In the genomic region with DNA sequence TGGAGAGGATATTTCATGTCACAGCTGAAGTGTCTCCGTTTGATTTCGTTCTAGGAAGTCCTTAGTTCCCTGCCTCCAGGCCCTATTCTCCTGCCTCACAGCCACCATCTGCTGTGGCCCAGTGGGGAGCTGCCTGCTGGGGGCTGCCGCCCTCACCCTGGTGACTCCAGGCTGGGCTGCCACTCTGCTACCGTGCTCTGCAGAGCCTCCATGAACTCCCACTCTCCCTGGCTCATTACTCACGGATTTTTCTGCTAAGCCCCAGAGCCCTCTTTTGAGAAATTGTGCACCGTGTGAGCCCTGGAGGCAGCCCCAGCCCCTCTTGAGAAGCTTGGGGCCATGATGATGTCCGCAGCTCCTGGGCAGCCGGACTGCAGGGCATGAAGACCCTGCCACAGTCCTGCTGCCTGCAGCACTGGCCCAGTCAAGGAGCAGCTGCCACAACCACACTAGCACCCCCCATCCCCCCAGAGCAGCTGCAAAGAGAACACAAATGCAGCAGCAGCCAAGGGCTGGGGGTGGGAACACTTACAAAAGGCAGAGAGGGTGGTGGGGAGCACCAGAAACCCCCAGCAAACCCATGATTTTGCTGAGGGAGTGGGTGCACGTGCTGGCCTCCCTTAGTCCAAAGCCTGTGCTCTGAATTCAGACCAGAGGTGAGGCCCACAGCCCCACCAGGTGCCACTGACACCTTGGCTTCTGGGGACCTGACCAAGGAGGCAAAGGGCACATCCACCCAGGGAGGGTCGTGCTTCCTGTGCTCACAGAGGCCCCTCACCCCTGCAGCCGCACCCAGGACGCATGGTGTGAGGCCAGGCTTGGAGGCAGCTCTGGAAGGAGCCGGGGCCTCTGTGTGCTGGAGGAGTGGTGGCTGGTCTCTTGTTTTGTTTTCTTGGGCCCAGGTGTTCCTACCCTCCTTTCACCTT, we compare ENCODE assay signal across 22 cellular contexts.
A peak's percentile ranks its signal among the peaks of the same experiment; 100 is the strongest.
DNase-seq lines count a peak whose midpoint lies in the region; ATAC-seq and TF ChIP-seq lines count a peak whose summit lies in the region.
"Had no signal": no experiment of that assay in that cellular context is flagged by ENCODE, and none has a peak within 500 bp of the region (broad histone marks: within the 10 kb centered on the region; RNA-seq: fewer than 3 reads in every experiment).

No MANE protein-coding gene starts in this region.

- no peaks in the 10 kb centered on the region for H3K9me3 Mint-ChIP-seq in neural crest cell
- H3K9me3 Mint-ChIP-seq: activated B cell treated with CpG ODN at 0.5 μM for 24 hours; CD4-positive, CD25-positive, alpha-beta regulatory T cell had no signal

- H3K27me3 ChIP-seq in hepatocyte: no peaks in the 10 kb centered on the region
- H3K27me3 ChIP-seq: right atrium auricular region had no signal

- no peaks in the 10 kb centered on the region for H3K4me1 ChIP-seq in HEK293 (ENCODE audit: control insufficient read depth, insufficient read depth, low read length)
- H3K4me1 ChIP-seq in hepatocyte (ENCODE audit: insufficient read depth): no peaks in the 10 kb centered on the region
- H3K4me1 ChIP-seq: heart left ventricle, right atrium auricular region had no signal

- no peaks in the 10 kb centered on the region for H3K79me2 ChIP-seq in hepatocyte

- H3K36me3 Mint-ChIP-seq in neural crest cell (ENCODE audit: low read depth): no peaks in the 10 kb centered on the region
- H3K36me3 Mint-ChIP-seq: CD4-positive, CD25-positive, alpha-beta regulatory T cell; naive B cell had no signal

- peak overlapping the region; percentile 35 for H3K27ac Mint-ChIP-seq in neural crest cell (ENCODE audit: unreplicated experiment)
- H3K27ac Mint-ChIP-seq: activated B cell treated with CpG ODN at 0.5 μM for 24 hours, naive B cell had no signal

- no peaks in the 10 kb centered on the region for H3K27me3 Mint-ChIP-seq in neural crest cell (ENCODE audit: low read depth)

- DNase-seq in DMS 273 (lab: John Stamatoyannopoulos, UW; ENCODE audit: unreplicated experiment) (peak; percentile 79), NCI-H69 (lab: John Stamatoyannopoulos, UW) (peak; percentile 48), neural crest cell (ENCODE audit: low read depth, low spot score) (no peak), hepatocyte (ENCODE audit: low spot score) (no peak)
- no peak for DNase-seq in stimulated activated CD8-positive, alpha-beta memory T cell treated with anti-CD3 and anti-CD28 coated beads, Interleukin-4, amount 100 ng/mL, for 48 hours
- DNase-seq: activated B cell treated with CpG ODN at 0.5 μM for 24 hours; activated CD4-positive, alpha-beta T cell treated with anti-CD3 and anti-CD28 coated beads, Interleukin-2, amount 50 U/mL, for 48 hours; activated effector memory CD4-positive, alpha-beta T cell treated with Interleukin-2 at 50 U/mL for 16 hours; CD4-positive, CD25-positive, alpha-beta regulatory T cell; GDM1; GOT3; heart left ventricle; left colon; naive B cell; NCI-H446; OCI-M1; stimulated activated CD4-positive, alpha-beta T cell treated with anti-CD3 and anti-CD28 coated beads, Interleukin-12 subunit alpha, Interleukin-12 subunit beta, amount 100 ng/mL, for 4 hours; stimulated activated CD4-positive, alpha-beta T cell treated with anti-CD3 and anti-CD28 coated beads, Interleukin-4, amount 100 ng/mL, for 4 hours; stimulated activated naive CD4-positive, alpha-beta T cell treated with Interleukin-2 at 50 U/mL for 16 hours had no signal

- H3K9me3 ChIP-seq in HEK293 (ENCODE audit: control insufficient read depth, insufficient read depth, low read depth, low read length): no peaks in the 10 kb centered on the region
- no peaks in the 10 kb centered on the region for H3K9me3 ChIP-seq in hepatocyte (ENCODE audit: low read depth)
- H3K9me3 ChIP-seq: heart left ventricle, right atrium auricular region had no signal

- H3K4me3 Mint-ChIP-seq in neural crest cell: no peak overlapping the region
- H3K4me3 Mint-ChIP-seq: activated B cell treated with CpG ODN at 0.5 μM for 24 hours; CD4-positive, CD25-positive, alpha-beta regulatory T cell; naive B cell had no signal

- WGBS in hepatocyte (ENCODE audit: low lambda C conversion rate, missing lambda C conversion rate): 84% methylated on average over 13 of the region's 13 CpGs

- peaks cover 26% of the 10 kb centered on the region for H3K4me1 Mint-ChIP-seq in neural crest cell
- H3K4me1 Mint-ChIP-seq: activated B cell treated with CpG ODN at 0.5 μM for 24 hours; CD4-positive, CD25-positive, alpha-beta regulatory T cell; naive B cell had no signal

- no peak for ATAC-seq in HG03342 (IDR thresholded peaks at IDR 0.05; ENCODE audit: unreplicated experiment)
- ATAC-seq: left colon had no signal

- H3K4me3 ChIP-seq in HEK293 (ENCODE audit: low read depth, low read length) (no peak overlapping the region), hepatocyte (no peak overlapping the region)
- H3K4me3 ChIP-seq: heart left ventricle, right atrium auricular region had no signal

- no peak overlapping the region for H3K4me2 ChIP-seq in hepatocyte

- no peaks in the 10 kb centered on the region for H3K9me2 ChIP-seq in hepatocyte (replicated peaks; ENCODE audit: insufficient read depth)

- no peaks in the 10 kb centered on the region for H4K20me1 ChIP-seq in hepatocyte (ENCODE audit: insufficient read depth, poor library complexity, severe bottlenecking)

- POLR2A ChIA-PET in HEK293 (lab: Yijun Ruan, JAX): no interaction called here

- H3K36me3 ChIP-seq in HEK293 (ENCODE audit: control insufficient read depth in 2 of 2, insufficient read depth in 1 of 2, low read length in 2 of 2) (no peaks in the 10 kb centered on the region), hepatocyte (replicated peaks; ENCODE audit: insufficient read depth, low read depth) (no peaks in the 10 kb centered on the region)
- H3K36me3 ChIP-seq: heart left ventricle, right atrium auricular region had no signal

- CTCF ChIA-PET in HEK293 (lab: Yijun Ruan, JAX): interaction anchor here (0.6 to 1.3 kb wide), 5 partner anchors 11 to 145 kb away, joined by 3 to 5 read pairs (median 3); no protein-coding TSS in a partner anchor

- H3K27ac ChIP-seq in HEK293 (ENCODE audit: extremely low read depth, low read depth, low read length) (no peak overlapping the region), hepatocyte (no peak overlapping the region)
- H3K27ac ChIP-seq: heart left ventricle, right atrium auricular region had no signal

- H2AFZ ChIP-seq in hepatocyte: no peak overlapping the region

- TF ChIP-seq CTCF in HEK293 (tag by site-specific recombination; IDR thresholded peaks at IDR 0.05) (no peak), neural crest cell (conservative IDR thresholded peaks at IDR 0.05) (no peak), hepatocyte (IDR thresholded peaks at IDR 0.05; ENCODE audit: poor library complexity) (no peak)

TF ChIP-seq in HEK293, 187 proteins besides CTCF, POLR2A, EP300 and RAD21:
- TF ChIP-seq, protein P1, sequence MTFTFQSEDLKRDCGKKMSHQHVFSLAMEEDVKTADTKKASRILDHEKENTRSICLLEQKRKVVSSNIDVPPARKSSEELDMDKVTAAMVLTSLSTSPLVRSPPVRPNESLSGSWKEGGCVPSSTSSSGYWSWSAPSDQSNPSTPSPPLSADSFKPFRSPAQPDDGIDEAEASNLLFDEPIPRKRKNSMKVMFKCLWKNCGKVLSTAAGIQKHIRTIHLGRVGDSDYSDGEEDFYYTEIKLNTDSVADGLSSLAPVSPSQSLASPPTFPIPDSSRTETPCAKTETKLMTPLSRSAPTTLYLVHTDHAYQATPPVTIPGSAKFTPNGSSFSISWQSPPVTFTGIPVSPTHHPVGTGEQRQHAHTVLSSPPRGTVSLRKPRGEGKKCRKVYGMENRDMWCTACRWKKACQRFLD (tag by site-specific recombination; IDR thresholded peaks at IDR 0.05): no peak
- 0 out of 2 replicates have a peak, but pooled peaks have one; percentile 12 for TF ChIP-seq ZIC2 (tag by site-specific recombination; IDR thresholded peaks at IDR 0.05)

Comparison
In these comparisons a context has a peak if more than half of its experiments do, and no peak if none do; other contexts are left out.
1. DNase-seq: peak in DMS 273 (single experiment) and NCI-H69 (single experiment); none in neural crest cell (single experiment), stimulated activated CD8-positive, alpha-beta memory T cell treated with anti-CD3 and anti-CD28 coated beads, Interleukin-4, amount 100 ng/mL, for 48 hours (single experiment) and hepatocyte (single experiment).